ENCODE assay signal across 30 cellular contexts in genomic region chr5:108739906-108740305, GRCh38.
"Had no signal": no experiment of that assay in that cellular context is flagged by ENCODE, and none has a peak within 500 bp of the region (broad histone marks: within the 10 kb centered on the region; RNA-seq: fewer than 3 reads in every experiment).

No MANE protein-coding gene starts in this region.

- H3K27ac ChIP-seq: adrenal gland, body of pancreas, colonic mucosa, epithelial cell of prostate, esophagus squamous epithelium had no signal

- H3K9me3 ChIP-seq: adrenal gland, body of pancreas, colonic mucosa, esophagus squamous epithelium had no signal

- H3K4me1 Mint-ChIP-seq: activated CD4-positive, alpha-beta T cell treated with anti-CD3 and anti-CD28 coated beads for 36 hours; activated CD4-positive, alpha-beta T cell treated with anti-CD3 and anti-CD28 coated beads, Interleukin-2, amount 10 ng/mL, durations not matched to agents 24 days and 14 days; activated CD8-positive, alpha-beta memory T cell treated with anti-CD3 and anti-CD28 coated beads, Interleukin-2, amount 10 ng/mL, durations not matched to agents 7 days and 5 days; activated naive CD4-positive, alpha-beta T cell treated with anti-CD3 and anti-CD28 coated beads, Interleukin-2, amount 50 U/mL, for 24 hours; activated naive CD8-positive, alpha-beta T cell treated with anti-CD3 and anti-CD28 coated beads for 36 hours; activated naive CD8-positive, alpha-beta T cell treated with anti-CD3 and anti-CD28 coated beads, Interleukin-2, amount 50 U/mL, for 24 hours had no signal

- DNase-seq: activated CD4-positive, alpha-beta memory T cell treated with anti-CD3 and anti-CD28 coated beads for 36 hours; activated CD4-positive, alpha-beta T cell treated with anti-CD3 and anti-CD28 coated beads for 36 hours; activated CD4-positive, alpha-beta T cell treated with anti-CD3 and anti-CD28 coated beads, Interleukin-2, amount 10 ng/mL, durations not matched to agents 24 days and 14 days; activated CD4-positive, CD25-positive, alpha-beta regulatory T cell; activated CD4-positive, CD25-positive, alpha-beta regulatory T cell treated with anti-CD3 and anti-CD28 coated beads, Interleukin-2, amount 50 U/mL, for 72 hours; activated CD8-positive, alpha-beta memory T cell treated with anti-CD3 and anti-CD28 coated beads, Interleukin-2, amount 10 ng/mL, durations not matched to agents 7 days and 5 days; activated CD8-positive, alpha-beta memory T cell treated with anti-CD3 and anti-CD28 coated beads, Interleukin-2, amount 50 U/mL, for 4 hours; activated CD8-positive, alpha-beta T cell treated with anti-CD3 and anti-CD28 coated beads, Interleukin-2, amount 10 ng/mL, durations not matched to agents 7 days and 5 days; activated effector memory CD4-positive, alpha-beta T cell treated with anti-CD3 and anti-CD28 coated beads, Interleukin-2, amount 50 U/mL, for 16 hours; activated naive CD4-positive, alpha-beta T cell treated with anti-CD3 and anti-CD28 coated beads for 36 hours; activated naive CD8-positive, alpha-beta T cell treated with anti-CD3 and anti-CD28 coated beads for 36 hours; activated naive CD8-positive, alpha-beta T cell treated with anti-CD3 and anti-CD28 coated beads, Interleukin-2, amount 50 U/mL, for 24 hours; activated T-cell treated with anti-CD3 and anti-CD28 coated beads, Interleukin-2, amount 50 U/mL, for 1 hour; activated T-cell treated with anti-CD3 and anti-CD28 coated beads, Interleukin-2, amount 50 U/mL, for 48 hours; adrenal gland; amygdala; aorta; body of pancreas; caudate nucleus; cerebellar nuclear complex; colonic mucosa; effector CD8-positive, alpha-beta T cell; esophagus squamous epithelium; foreskin fibroblast; head of caudate nucleus; T-helper 2 cell had no signal

- H3K4me3 ChIP-seq: adrenal gland, body of pancreas, colonic mucosa, esophagus squamous epithelium had no signal

- H3K4me3 Mint-ChIP-seq: activated CD4-positive, alpha-beta memory T cell treated with anti-CD3 and anti-CD28 coated beads for 36 hours; activated CD4-positive, alpha-beta T cell treated with anti-CD3 and anti-CD28 coated beads for 36 hours; activated CD4-positive, alpha-beta T cell treated with anti-CD3 and anti-CD28 coated beads, Interleukin-2, amount 10 ng/mL, durations not matched to agents 24 days and 14 days; activated CD8-positive, alpha-beta memory T cell treated with anti-CD3 and anti-CD28 coated beads, Interleukin-2, amount 10 ng/mL, durations not matched to agents 7 days and 5 days; activated CD8-positive, alpha-beta T cell treated with anti-CD3 and anti-CD28 coated beads, Interleukin-2, amount 10 ng/mL, durations not matched to agents 7 days and 5 days; activated naive CD4-positive, alpha-beta T cell treated with anti-CD3 and anti-CD28 coated beads for 36 hours; activated naive CD4-positive, alpha-beta T cell treated with anti-CD3 and anti-CD28 coated beads, Interleukin-2, amount 50 U/mL, for 24 hours; activated naive CD8-positive, alpha-beta T cell treated with anti-CD3 and anti-CD28 coated beads for 36 hours; activated naive CD8-positive, alpha-beta T cell treated with anti-CD3 and anti-CD28 coated beads, Interleukin-2, amount 50 U/mL, for 24 hours; activated T-helper 1 cell treated with anti-CD3 and anti-CD28 coated beads, Interleukin-12 subunit alpha, Interleukin-12 subunit beta, Interleukin-2, Interleukin-4 antibody, amounts not matched to agents 30 ng/mL and 10 ng/mL and 1 ng/mL, durations not matched to agents 14 hours and 24 hours and 36 hours had no signal

- ATAC-seq: activated CD4-positive, alpha-beta T cell treated with anti-CD3 and anti-CD28 coated beads for 36 hours; activated CD8-positive, alpha-beta memory T cell treated with anti-CD3 and anti-CD28 coated beads, Interleukin-2, amount 10 ng/mL, durations not matched to agents 7 days and 5 days; activated CD8-positive, alpha-beta T cell treated with anti-CD3 and anti-CD28 coated beads, Interleukin-2, amount 10 ng/mL, durations not matched to agents 7 days and 5 days; activated naive CD8-positive, alpha-beta T cell treated with anti-CD3 and anti-CD28 coated beads, Interleukin-2, amount 50 U/mL, for 24 hours; body of pancreas had no signal

- H3K4me1 ChIP-seq: adrenal gland, colonic mucosa had no signal

- H3K36me3 ChIP-seq: adrenal gland, colonic mucosa, esophagus squamous epithelium had no signal

- H3K27me3 ChIP-seq: adrenal gland, body of pancreas, colonic mucosa, esophagus squamous epithelium had no signal

- H3K36me3 Mint-ChIP-seq: activated CD4-positive, alpha-beta memory T cell treated with anti-CD3 and anti-CD28 coated beads for 36 hours; activated CD8-positive, alpha-beta memory T cell treated with anti-CD3 and anti-CD28 coated beads, Interleukin-2, amount 10 ng/mL, durations not matched to agents 7 days and 5 days; activated naive CD4-positive, alpha-beta T cell treated with anti-CD3 and anti-CD28 coated beads, Interleukin-2, amount 50 U/mL, for 24 hours; activated naive CD8-positive, alpha-beta T cell treated with anti-CD3 and anti-CD28 coated beads for 36 hours had no signal

- H3K9me3 Mint-ChIP-seq: activated CD4-positive, alpha-beta memory T cell treated with anti-CD3 and anti-CD28 coated beads for 36 hours; activated CD4-positive, alpha-beta T cell treated with anti-CD3 and anti-CD28 coated beads, Interleukin-2, amount 10 ng/mL, durations not matched to agents 24 days and 14 days; activated naive CD4-positive, alpha-beta T cell treated with anti-CD3 and anti-CD28 coated beads for 36 hours; activated naive CD4-positive, alpha-beta T cell treated with anti-CD3 and anti-CD28 coated beads, Interleukin-2, amount 50 U/mL, for 24 hours; activated naive CD8-positive, alpha-beta T cell treated with anti-CD3 and anti-CD28 coated beads for 36 hours; activated naive CD8-positive, alpha-beta T cell treated with anti-CD3 and anti-CD28 coated beads, Interleukin-2, amount 50 U/mL, for 24 hours; activated T-helper 1 cell treated with anti-CD3 and anti-CD28 coated beads, Interleukin-12 subunit alpha, Interleukin-12 subunit beta, Interleukin-2, Interleukin-4 antibody, amounts not matched to agents 30 ng/mL and 10 ng/mL and 1 ng/mL, durations not matched to agents 14 hours and 24 hours and 36 hours; activated T-helper 2 cell treated with anti-CD3 and anti-CD28 coated beads, Interferon-gamma antibody, Interleukin-2, Interleukin-4, amounts not matched to agents 10 μg/mL and 5 μg/mL and 100 μg/mL, durations not matched to agents 14 hours and 24 hours and 36 hours had no signal

- H3K27ac Mint-ChIP-seq: activated CD4-positive, alpha-beta memory T cell treated with anti-CD3 and anti-CD28 coated beads for 36 hours; activated CD4-positive, alpha-beta T cell treated with anti-CD3 and anti-CD28 coated beads for 36 hours; activated CD4-positive, alpha-beta T cell treated with anti-CD3 and anti-CD28 coated beads, Interleukin-2, amount 10 ng/mL, durations not matched to agents 24 days and 14 days; activated CD8-positive, alpha-beta memory T cell treated with anti-CD3 and anti-CD28 coated beads, Interleukin-2, amount 10 ng/mL, durations not matched to agents 7 days and 5 days; activated CD8-positive, alpha-beta T cell treated with anti-CD3 and anti-CD28 coated beads, Interleukin-2, amount 10 ng/mL, durations not matched to agents 7 days and 5 days; activated naive CD4-positive, alpha-beta T cell treated with anti-CD3 and anti-CD28 coated beads for 36 hours; activated naive CD4-positive, alpha-beta T cell treated with anti-CD3 and anti-CD28 coated beads, Interleukin-2, amount 50 U/mL, for 24 hours; activated naive CD8-positive, alpha-beta T cell treated with anti-CD3 and anti-CD28 coated beads for 36 hours; activated naive CD8-positive, alpha-beta T cell treated with anti-CD3 and anti-CD28 coated beads, Interleukin-2, amount 50 U/mL, for 24 hours; activated T-helper 1 cell treated with anti-CD3 and anti-CD28 coated beads, Interleukin-12 subunit alpha, Interleukin-12 subunit beta, Interleukin-2, Interleukin-4 antibody, amounts not matched to agents 30 ng/mL and 10 ng/mL and 1 ng/mL, durations not matched to agents 14 hours and 24 hours and 36 hours; activated T-helper 2 cell treated with anti-CD3 and anti-CD28 coated beads, Interferon-gamma antibody, Interleukin-2, Interleukin-4, amounts not matched to agents 10 μg/mL and 5 μg/mL and 100 μg/mL, durations not matched to agents 14 hours and 24 hours and 36 hours had no signal
